In the genomic region with DNA sequence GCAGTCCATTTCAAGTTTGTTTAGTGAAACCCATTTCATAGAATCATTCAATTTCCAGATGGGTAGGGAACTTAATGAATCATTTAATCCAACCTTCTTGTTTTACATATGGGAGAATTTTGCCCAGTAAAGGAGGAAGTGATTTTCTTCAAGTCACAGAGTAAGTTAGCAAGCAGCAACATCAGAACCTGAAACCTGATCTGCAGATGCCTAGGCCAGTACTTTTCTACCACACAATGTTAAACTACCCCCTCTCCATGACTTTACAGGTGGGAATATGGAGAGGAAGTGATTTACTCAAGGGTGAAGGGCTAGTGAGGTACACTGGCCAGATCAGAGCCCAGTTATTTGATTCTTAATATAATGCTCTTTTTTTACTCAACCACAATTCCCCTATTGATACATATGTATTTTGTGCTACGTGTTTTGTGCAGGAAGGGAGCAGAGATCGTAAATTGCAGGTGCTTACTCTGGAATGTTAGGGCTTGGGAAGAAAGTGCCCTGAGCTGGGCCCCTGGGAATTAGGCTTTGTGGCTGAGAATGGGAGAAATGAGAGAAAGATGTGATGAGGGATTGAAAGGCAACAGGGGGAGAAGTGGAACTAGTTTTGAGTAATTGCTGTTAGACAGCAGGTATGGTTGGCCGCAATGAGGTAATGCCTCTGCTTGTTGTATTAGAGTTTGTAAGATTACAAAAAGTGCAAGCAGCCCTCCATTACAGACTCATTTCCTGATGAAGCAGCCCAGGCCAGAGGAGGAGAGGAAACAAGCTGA, we compare ENCODE assay signal across 1 cellular context.
TF ChIP-seq lines count a peak whose summit lies in the region.

No MANE protein-coding gene starts in this region.

TF ChIP-seq in H1, 55 proteins besides CTCF, POLR2A, EP300 and RAD21 (continued from another document):
- TF ChIP-seq, protein P1, sequence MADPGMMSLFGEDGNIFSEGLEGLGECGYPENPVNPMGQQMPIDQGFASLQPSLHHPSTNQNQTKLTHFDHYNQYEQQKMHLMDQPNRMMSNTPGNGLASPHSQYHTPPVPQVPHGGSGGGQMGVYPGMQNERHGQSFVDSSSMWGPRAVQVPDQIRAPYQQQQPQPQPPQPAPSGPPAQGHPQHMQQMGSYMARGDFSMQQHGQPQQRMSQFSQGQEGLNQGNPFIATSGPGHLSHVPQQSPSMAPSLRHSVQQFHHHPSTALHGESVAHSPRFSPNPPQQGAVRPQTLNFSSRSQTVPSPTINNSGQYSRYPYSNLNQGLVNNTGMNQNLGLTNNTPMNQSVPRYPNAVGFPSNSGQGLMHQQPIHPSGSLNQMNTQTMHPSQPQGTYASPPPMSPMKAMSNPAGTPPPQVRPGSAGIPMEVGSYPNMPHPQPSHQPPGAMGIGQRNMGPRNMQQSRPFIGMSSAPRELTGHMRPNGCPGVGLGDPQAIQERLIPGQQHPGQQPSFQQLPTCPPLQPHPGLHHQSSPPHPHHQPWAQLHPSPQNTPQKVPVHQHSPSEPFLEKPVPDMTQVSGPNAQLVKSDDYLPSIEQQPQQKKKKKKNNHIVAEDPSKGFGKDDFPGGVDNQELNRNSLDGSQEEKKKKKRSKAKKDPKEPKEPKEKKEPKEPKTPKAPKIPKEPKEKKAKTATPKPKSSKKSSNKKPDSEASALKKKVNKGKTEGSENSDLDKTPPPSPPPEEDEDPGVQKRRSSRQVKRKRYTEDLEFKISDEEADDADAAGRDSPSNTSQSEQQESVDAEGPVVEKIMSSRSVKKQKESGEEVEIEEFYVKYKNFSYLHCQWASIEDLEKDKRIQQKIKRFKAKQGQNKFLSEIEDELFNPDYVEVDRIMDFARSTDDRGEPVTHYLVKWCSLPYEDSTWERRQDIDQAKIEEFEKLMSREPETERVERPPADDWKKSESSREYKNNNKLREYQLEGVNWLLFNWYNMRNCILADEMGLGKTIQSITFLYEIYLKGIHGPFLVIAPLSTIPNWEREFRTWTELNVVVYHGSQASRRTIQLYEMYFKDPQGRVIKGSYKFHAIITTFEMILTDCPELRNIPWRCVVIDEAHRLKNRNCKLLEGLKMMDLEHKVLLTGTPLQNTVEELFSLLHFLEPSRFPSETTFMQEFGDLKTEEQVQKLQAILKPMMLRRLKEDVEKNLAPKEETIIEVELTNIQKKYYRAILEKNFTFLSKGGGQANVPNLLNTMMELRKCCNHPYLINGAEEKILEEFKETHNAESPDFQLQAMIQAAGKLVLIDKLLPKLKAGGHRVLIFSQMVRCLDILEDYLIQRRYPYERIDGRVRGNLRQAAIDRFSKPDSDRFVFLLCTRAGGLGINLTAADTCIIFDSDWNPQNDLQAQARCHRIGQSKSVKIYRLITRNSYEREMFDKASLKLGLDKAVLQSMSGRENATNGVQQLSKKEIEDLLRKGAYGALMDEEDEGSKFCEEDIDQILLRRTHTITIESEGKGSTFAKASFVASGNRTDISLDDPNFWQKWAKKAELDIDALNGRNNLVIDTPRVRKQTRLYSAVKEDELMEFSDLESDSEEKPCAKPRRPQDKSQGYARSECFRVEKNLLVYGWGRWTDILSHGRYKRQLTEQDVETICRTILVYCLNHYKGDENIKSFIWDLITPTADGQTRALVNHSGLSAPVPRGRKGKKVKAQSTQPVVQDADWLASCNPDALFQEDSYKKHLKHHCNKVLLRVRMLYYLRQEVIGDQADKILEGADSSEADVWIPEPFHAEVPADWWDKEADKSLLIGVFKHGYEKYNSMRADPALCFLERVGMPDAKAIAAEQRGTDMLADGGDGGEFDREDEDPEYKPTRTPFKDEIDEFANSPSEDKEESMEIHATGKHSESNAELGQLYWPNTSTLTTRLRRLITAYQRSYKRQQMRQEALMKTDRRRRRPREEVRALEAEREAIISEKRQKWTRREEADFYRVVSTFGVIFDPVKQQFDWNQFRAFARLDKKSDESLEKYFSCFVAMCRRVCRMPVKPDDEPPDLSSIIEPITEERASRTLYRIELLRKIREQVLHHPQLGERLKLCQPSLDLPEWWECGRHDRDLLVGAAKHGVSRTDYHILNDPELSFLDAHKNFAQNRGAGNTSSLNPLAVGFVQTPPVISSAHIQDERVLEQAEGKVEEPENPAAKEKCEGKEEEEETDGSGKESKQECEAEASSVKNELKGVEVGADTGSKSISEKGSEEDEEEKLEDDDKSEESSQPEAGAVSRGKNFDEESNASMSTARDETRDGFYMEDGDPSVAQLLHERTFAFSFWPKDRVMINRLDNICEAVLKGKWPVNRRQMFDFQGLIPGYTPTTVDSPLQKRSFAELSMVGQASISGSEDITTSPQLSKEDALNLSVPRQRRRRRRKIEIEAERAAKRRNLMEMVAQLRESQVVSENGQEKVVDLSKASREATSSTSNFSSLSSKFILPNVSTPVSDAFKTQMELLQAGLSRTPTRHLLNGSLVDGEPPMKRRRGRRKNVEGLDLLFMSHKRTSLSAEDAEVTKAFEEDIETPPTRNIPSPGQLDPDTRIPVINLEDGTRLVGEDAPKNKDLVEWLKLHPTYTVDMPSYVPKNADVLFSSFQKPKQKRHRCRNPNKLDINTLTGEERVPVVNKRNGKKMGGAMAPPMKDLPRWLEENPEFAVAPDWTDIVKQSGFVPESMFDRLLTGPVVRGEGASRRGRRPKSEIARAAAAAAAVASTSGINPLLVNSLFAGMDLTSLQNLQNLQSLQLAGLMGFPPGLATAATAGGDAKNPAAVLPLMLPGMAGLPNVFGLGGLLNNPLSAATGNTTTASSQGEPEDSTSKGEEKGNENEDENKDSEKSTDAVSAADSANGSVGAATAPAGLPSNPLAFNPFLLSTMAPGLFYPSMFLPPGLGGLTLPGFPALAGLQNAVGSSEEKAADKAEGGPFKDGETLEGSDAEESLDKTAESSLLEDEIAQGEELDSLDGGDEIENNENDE (IDR thresholded peaks at IDR 0.05; ENCODE audit: insufficient replicate concordance, low read length): no peak
TF ChIP-seq in H1: peak in this region for 0.
